In the genomic region with DNA sequence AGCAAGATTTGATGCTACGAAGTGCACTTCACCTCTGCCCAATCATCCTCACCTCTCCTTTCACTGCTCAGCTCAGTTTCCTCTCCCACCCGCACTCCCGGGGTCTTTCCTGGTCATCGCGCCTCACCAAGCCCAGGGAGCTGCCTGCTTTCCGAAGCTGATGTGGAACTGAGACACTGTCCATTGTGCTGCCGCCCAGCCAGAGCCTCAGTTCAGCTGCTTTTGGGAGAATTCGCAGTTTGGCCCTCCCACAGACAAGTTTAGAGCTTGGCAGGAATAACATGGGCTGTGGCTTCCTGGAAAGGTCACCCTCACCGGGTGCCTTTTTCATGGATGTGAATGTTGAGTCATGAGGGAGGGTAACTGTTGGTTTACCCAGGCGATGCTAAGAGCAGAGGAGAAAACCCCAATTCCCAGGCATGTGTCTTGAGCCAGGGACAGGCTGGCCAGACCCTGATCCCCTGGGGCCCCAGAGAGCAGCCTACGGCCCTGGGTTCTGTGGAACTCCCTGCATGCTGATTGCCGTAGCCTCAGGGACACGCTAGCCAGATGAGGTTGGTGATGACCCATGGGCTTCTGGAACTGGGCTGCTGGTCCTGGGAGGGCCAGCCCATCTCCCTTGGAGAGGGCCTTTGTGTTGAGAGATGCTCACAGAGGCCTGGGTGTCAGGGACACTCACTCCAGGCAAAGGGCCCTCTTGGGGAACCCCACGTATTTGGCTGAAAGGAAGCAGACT, we compare ENCODE assay signal across 18 cellular contexts.
DNase-seq lines count a peak whose midpoint lies in the region; ATAC-seq and TF ChIP-seq lines count a peak whose summit lies in the region.
"Had no signal": no experiment of that assay in that cellular context is flagged by ENCODE, and none has a peak within 500 bp of the region (broad histone marks: within the 10 kb centered on the region; RNA-seq: fewer than 3 reads in every experiment).

No MANE protein-coding gene starts in this region.

- 70 to 84% methylated on average over 6 to 14 of the region's 14 CpGs for WGBS in endodermal cell (ENCODE audit: insufficient coverage in 1 of 2, insufficient read length in 1 of 2), 2 experiments

- TF ChIP-seq CTCF in chondrocyte (IDR thresholded peaks at IDR 0.05) = no peak
- no peak for TF ChIP-seq CTCF in upper lobe of right lung (IDR thresholded peaks at IDR 0.05)
- TF ChIP-seq CTCF in endodermal cell (conservative IDR thresholded peaks at IDR 0.05) = no peak

- no peaks in the 10 kb centered on the region for H3K36me3 Mint-ChIP-seq in chondrocyte (ENCODE audit: low read depth)
- H3K36me3 Mint-ChIP-seq in endodermal cell (ENCODE audit: low read depth) = peaks cover 2% of the 10 kb centered on the region
- H3K36me3 Mint-ChIP-seq: CD4-positive, CD25-positive, alpha-beta regulatory T cell; CD8-positive, alpha-beta memory T cell had no signal

- H3K27ac Mint-ChIP-seq in chondrocyte (ENCODE audit: unreplicated experiment) (no peak overlapping the region), endodermal cell (no peak overlapping the region)
- H3K27ac Mint-ChIP-seq: CD4-positive, CD25-positive, alpha-beta regulatory T cell; CD8-positive, alpha-beta memory T cell; HFFc6 had no signal

- no peak overlapping the region for H3K9ac ChIP-seq in endodermal cell (ENCODE audit: extremely low read depth, low read length, poor library complexity, severe bottlenecking)
- H3K9ac ChIP-seq: GM23248 had no signal

- no peaks in the 10 kb centered on the region for H3K36me3 ChIP-seq in H7 (replicated peaks; ENCODE audit: control insufficient read depth, insufficient read depth, low read length)
- H3K36me3 ChIP-seq in upper lobe of right lung = no peaks in the 10 kb centered on the region
- H3K36me3 ChIP-seq in endodermal cell (ENCODE audit: control insufficient read depth, insufficient read depth, low read length) = no peaks in the 10 kb centered on the region
- H3K36me3 ChIP-seq: BE2C had no signal

- intact Hi-C loops in upper lobe of right lung (cut with DNase I) = no loop called here

- ATAC-seq in upper lobe of right lung = no peak
- ATAC-seq: HCT116 had no signal

- H3K4me1 ChIP-seq in upper lobe of right lung = no peaks in the 10 kb centered on the region
- H3K4me1 ChIP-seq in endodermal cell (ENCODE audit: control insufficient read depth, insufficient read depth, low read length) = no peaks in the 10 kb centered on the region
- H3K4me1 ChIP-seq: BE2C had no signal

- H3K4me1 Mint-ChIP-seq in chondrocyte (ENCODE audit: low read depth) (no peaks in the 10 kb centered on the region), endodermal cell (no peaks in the 10 kb centered on the region)
- H3K4me1 Mint-ChIP-seq: CD4-positive, CD25-positive, alpha-beta regulatory T cell; CD8-positive, alpha-beta memory T cell had no signal

- H3K27ac ChIP-seq in upper lobe of right lung = no peak overlapping the region
- no peak overlapping the region for H3K27ac ChIP-seq in endodermal cell (ENCODE audit: low read depth, low read length)
- H3K27ac ChIP-seq: GM23248 had no signal

- H3K4me3 Mint-ChIP-seq in chondrocyte (ENCODE audit: unreplicated experiment) (no peak overlapping the region), endodermal cell (no peak overlapping the region)
- H3K4me3 Mint-ChIP-seq: CD4-positive, CD25-positive, alpha-beta regulatory T cell; CD8-positive, alpha-beta memory T cell; HFFc6 had no signal

- H3K9me3 Mint-ChIP-seq in chondrocyte (ENCODE audit: low read depth) = peaks cover 52% of the 10 kb centered on the region
- peaks cover 97% of the 10 kb centered on the region for H3K9me3 Mint-ChIP-seq in endodermal cell

- H3K9me3 ChIP-seq in upper lobe of right lung = no peaks in the 10 kb centered on the region
- H3K9me3 ChIP-seq in endodermal cell (ENCODE audit: control insufficient read depth, low read length) = peaks cover 70% of the 10 kb centered on the region

- H3K27me3 Mint-ChIP-seq in chondrocyte (ENCODE audit: low read depth) (no peaks in the 10 kb centered on the region), endodermal cell (ENCODE audit: insufficient read depth) (no peaks in the 10 kb centered on the region)
- H3K27me3 Mint-ChIP-seq: CD4-positive, CD25-positive, alpha-beta regulatory T cell; CD8-positive, alpha-beta memory T cell had no signal

- H3K27me3 ChIP-seq in H7 (ENCODE audit: control insufficient read depth, insufficient read depth, low read length) (no peaks in the 10 kb centered on the region), upper lobe of right lung (no peaks in the 10 kb centered on the region), endodermal cell (ENCODE audit: control insufficient read depth, insufficient read depth, low read length, poor library complexity, severe bottlenecking) (no peaks in the 10 kb centered on the region)
- H3K27me3 ChIP-seq: BE2C had no signal

- DNase-seq in H7 = peak; percentile 1
- peak; percentile 78 for DNase-seq in chondrocyte (ENCODE audit: low spot score)
- peak; percentile 75 for DNase-seq in mesenteric fat pad (ENCODE audit: low spot score)
- DNase-seq in upper lobe of right lung = peak; percentile 37
- no peak for DNase-seq in endodermal cell
- DNase-seq in DMS153 treated with DMSO at 0.1 percent for 48 hours (lab: John Stamatoyannopoulos, UW; ENCODE audit: unreplicated experiment) = no peak
- DNase-seq in activated CD4-positive, alpha-beta T cell treated with anti-CD3 and anti-CD28 coated beads, Interleukin-2, amount 50 U/mL, for 4 hours = no peak
- DNase-seq: ACHN; BE2C; C1 segment of cervical spinal cord; CD4-positive, CD25-positive, alpha-beta regulatory T cell; CD8-positive, alpha-beta memory T cell; COR-L47; DMS 273 treated with DMSO at 0.1 percent for 48 hours; GM23248; HFFc6; IMR-90 had no signal

- H3K4me3 ChIP-seq in H7 (ENCODE audit: insufficient read depth, low read depth, low read length) (no peak overlapping the region), upper lobe of right lung (no peak overlapping the region), endodermal cell (ENCODE audit: low read length) (no peak overlapping the region)
- H3K4me3 ChIP-seq: GM23248 had no signal

Comparison
In these comparisons a context has a peak if more than half of its experiments do, and no peak if none do; other contexts are left out.
1. DNase-seq: peak in H7 (single experiment), chondrocyte (single experiment), mesenteric fat pad (single experiment) and upper lobe of right lung (single experiment); none in endodermal cell (single experiment), DMS153 treated with DMSO at 0.1 percent for 48 hours (single experiment) and activated CD4-positive, alpha-beta T cell treated with anti-CD3 and anti-CD28 coated beads, Interleukin-2, amount 50 U/mL, for 4 hours (0 of 2).